ENCODE assay signal across 1 cellular context in the genomic region with DNA sequence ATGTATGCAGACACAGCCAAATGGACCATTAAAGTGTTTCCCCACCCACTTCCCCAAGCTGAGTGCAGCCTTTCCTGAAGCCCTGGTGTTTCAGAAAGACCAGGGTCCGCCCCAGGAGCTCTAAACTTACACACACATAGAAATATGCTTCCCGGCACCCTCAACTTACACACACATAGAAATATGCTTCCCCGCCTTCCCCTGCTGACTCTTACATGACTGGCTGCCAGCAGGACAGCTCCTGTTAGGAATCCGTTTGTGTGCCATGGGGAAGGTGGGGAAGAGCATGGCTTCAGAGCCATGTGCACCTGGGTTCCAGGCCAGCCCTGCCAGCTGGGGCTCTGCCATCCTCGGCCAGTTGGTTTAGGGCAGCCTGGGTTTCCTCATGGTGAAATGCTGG.
TF ChIP-seq lines count a peak whose summit lies in the region.

No MANE protein-coding gene starts in this region.

TF ChIP-seq in IMR-90, 13 proteins besides CTCF, POLR2A, EP300 and RAD21:
- TF ChIP-seq MAFK (IDR thresholded peaks at IDR 0.05; ENCODE audit: low read depth, low read length) (no peak), CEBPB (IDR thresholded peaks at IDR 0.05; ENCODE audit: low read depth, low read length) (no peak), RFX5 (IDR thresholded peaks at IDR 0.05; ENCODE audit: low read depth, low read length) (no peak), MAZ (IDR thresholded peaks at IDR 0.05; ENCODE audit: borderline replicate concordance, low read depth, low read length) (no peak), RCOR1 (IDR thresholded peaks at IDR 0.05; ENCODE audit: insufficient replicate concordance, low read length) (no peak), MXI1 (IDR thresholded peaks at IDR 0.05; ENCODE audit: borderline replicate concordance, low read depth, low read length) (no peak), FOS (IDR thresholded peaks at IDR 0.05; ENCODE audit: low read depth, low read length) (no peak), CHD1 (IDR thresholded peaks at IDR 0.05; ENCODE audit: low read depth, low read length) (no peak)
- TF ChIP-seq, protein P1, sequence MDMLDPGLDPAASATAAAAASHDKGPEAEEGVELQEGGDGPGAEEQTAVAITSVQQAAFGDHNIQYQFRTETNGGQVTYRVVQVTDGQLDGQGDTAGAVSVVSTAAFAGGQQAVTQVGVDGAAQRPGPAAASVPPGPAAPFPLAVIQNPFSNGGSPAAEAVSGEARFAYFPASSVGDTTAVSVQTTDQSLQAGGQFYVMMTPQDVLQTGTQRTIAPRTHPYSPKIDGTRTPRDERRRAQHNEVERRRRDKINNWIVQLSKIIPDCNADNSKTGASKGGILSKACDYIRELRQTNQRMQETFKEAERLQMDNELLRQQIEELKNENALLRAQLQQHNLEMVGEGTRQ (IDR thresholded peaks at IDR 0.05; ENCODE audit: low read depth, low read length) = no peak
- TF ChIP-seq, protein P2, sequence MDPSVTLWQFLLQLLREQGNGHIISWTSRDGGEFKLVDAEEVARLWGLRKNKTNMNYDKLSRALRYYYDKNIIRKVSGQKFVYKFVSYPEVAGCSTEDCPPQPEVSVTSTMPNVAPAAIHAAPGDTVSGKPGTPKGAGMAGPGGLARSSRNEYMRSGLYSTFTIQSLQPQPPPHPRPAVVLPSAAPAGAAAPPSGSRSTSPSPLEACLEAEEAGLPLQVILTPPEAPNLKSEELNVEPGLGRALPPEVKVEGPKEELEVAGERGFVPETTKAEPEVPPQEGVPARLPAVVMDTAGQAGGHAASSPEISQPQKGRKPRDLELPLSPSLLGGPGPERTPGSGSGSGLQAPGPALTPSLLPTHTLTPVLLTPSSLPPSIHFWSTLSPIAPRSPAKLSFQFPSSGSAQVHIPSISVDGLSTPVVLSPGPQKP (IDR thresholded peaks at IDR 0.05; ENCODE audit: borderline replicate concordance, low read depth, low read length) = no peak
TF ChIP-seq in IMR-90: peak in this region for 0.
